In the genomic region with DNA sequence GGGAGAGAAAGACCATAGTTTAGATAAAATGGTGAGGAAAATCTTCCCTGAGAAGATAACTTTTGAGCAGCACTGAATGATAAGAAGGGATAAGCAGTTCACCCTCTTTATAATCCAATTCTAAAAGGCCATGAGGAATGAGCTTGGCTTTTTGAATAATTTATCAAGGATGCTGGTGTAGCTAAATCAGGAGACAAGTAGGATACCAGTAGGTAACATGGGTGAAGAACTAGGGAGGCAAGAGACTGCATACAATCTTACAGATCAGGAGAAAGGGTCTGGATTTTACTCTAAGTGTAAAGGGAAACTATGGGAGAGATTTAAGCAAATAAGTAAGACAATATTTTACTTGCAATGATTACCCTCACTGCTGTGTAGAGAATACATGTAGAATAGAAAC, we compare ENCODE assay signal across 27 cellular contexts.
"Had no signal": no experiment of that assay in that cellular context is flagged by ENCODE, and none has a peak within 500 bp of the region (broad histone marks: within the 10 kb centered on the region; RNA-seq: fewer than 3 reads in every experiment).

No MANE protein-coding gene starts in this region.

- H3K27ac ChIP-seq: epithelial cell of prostate, esophagus squamous epithelium, heart right ventricle, left lung, lower lobe of right lung had no signal

- DNase-seq: cortex of kidney; effector CD8-positive, alpha-beta T cell; effector memory CD8-positive, alpha-beta T cell; endodermal cell; erythroblast; esophagus squamous epithelium; foreskin fibroblast; foreskin melanocyte; gastrocnemius medialis; glutamatergic neuron; head of caudate nucleus; heart right ventricle; hippocampal formation; left cardiac atrium; left lung; left ventricle myocardium superior; lower lobe of right lung; mesenchymal stem cell; mucosa of descending colon; naive B cell had no signal

- H3K4me3 Mint-ChIP-seq: dendritic cell treated with granulocyte-macrophage colony-stimulating factor and Interleukin-4, amounts not matched to agents 40 ng/mL and 50 ng/mL, for 4 days; effector memory CD8-positive, alpha-beta T cell; endodermal cell; mesothelial cell of epicardium; naive B cell had no signal

- H3K4me1 Mint-ChIP-seq: endodermal cell had no signal

- H3K27ac Mint-ChIP-seq: dendritic cell treated with granulocyte-macrophage colony-stimulating factor and Interleukin-4, amounts not matched to agents 40 ng/mL and 50 ng/mL, for 4 days; endodermal cell; mesothelial cell of epicardium; naive B cell had no signal

- ATAC-seq: effector memory CD8-positive, alpha-beta T cell; esophagus mucosa; heart right ventricle; left cardiac atrium; left lung; left ventricle myocardium superior; lower lobe of right lung; mucosa of descending colon had no signal

- H3K9me3 ChIP-seq: esophagus squamous epithelium, gastrocnemius medialis, heart right ventricle, left lung, lower lobe of right lung, mucosa of descending colon had no signal

- H3K4me1 ChIP-seq: lower lobe of right lung had no signal

- H3K9me3 Mint-ChIP-seq: dendritic cell treated with granulocyte-macrophage colony-stimulating factor and Interleukin-4, amounts not matched to agents 40 ng/mL and 50 ng/mL, for 4 days; effector memory CD8-positive, alpha-beta T cell; endodermal cell; mesothelial cell of epicardium; naive B cell had no signal

- H3K27me3 ChIP-seq: esophagus squamous epithelium, gastrocnemius medialis, heart right ventricle, left lung had no signal

- H3K4me3 ChIP-seq: esophagus squamous epithelium, gastrocnemius medialis, heart right ventricle, left lung, lower lobe of right lung, mucosa of descending colon had no signal

- H3K27me3 Mint-ChIP-seq: dendritic cell treated with granulocyte-macrophage colony-stimulating factor and Interleukin-4, amounts not matched to agents 40 ng/mL and 50 ng/mL, for 4 days; effector memory CD8-positive, alpha-beta T cell; naive B cell had no signal

- FAIRE-seq: endometrium, islet of Langerhans, keratinocyte had no signal
